In the genomic region with DNA sequence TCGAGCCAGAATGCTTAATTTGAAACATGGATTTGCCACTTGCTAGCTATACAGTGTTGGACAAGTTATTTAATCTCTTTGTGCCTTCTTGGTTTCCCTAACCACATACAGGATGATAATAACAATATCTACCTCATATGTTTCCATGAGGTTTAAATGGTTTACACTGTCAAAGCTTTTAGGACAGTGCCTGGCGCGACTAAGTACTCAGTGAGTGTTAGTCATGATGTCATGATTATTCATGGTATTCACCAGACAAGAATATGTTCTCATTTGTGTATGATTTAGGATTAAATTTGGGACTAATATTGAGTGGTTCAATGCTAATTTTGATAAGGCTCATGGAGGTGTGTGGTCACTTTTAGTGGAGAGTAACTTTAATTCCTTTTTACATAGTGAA, we compare ENCODE assay signal across 19 cellular contexts.
A peak's percentile ranks its signal among the peaks of the same experiment; 100 is the strongest.
DNase-seq lines count a peak whose midpoint lies in the region; ATAC-seq and TF ChIP-seq lines count a peak whose summit lies in the region.
"Had no signal": no experiment of that assay in that cellular context is flagged by ENCODE, and none has a peak within 500 bp of the region (broad histone marks: within the 10 kb centered on the region; RNA-seq: fewer than 3 reads in every experiment).

No MANE protein-coding gene starts in this region.

- H3K9ac ChIP-seq in fibroblast of lung (ENCODE audit: insufficient read depth, low read length) = no peak overlapping the region

- H3K4me3 ChIP-seq in A673 (ENCODE audit: low read depth, low read length, poor library complexity, severe bottlenecking) (no peak overlapping the region), HEK293 (ENCODE audit: low read depth, low read length) (no peak overlapping the region), SJCRH30 (no peak overlapping the region), fibroblast of lung (replicated peaks in 1 of 4; ENCODE audit: control extremely low read depth in 1 of 4, insufficient read depth in 1 of 4, low read depth in 3 of 4, low read length in 4 of 4) (no peak overlapping the region)
- H3K4me3 ChIP-seq: PC-9, SJSA1 had no signal

- H3K4me3 Mint-ChIP-seq in activated CD8-positive, alpha-beta T cell treated with anti-CD3 and anti-CD28 coated beads, Interleukin-2, amount 10 ng/mL, durations not matched to agents 7 days and 5 days = no peak overlapping the region
- H3K4me3 Mint-ChIP-seq: CD4-positive, alpha-beta T cell had no signal

- BruUV-seq in A673 (replicated peaks; lab: Mats Ljungman, UMichigan) = no TSS peak

- no peaks in the 10 kb centered on the region for H4K20me1 ChIP-seq in fibroblast of lung (ENCODE audit: control insufficient read depth, extremely low read depth, insufficient read depth, low read length)

- intact Hi-C loops in A673 (cut with micrococcal nuclease; ENCODE audit: unreplicated experiment) = no loop called here

- POLR2A ChIA-PET in A673 (lab: Charles Lee; ENCODE audit: low non-redundant PET) (no interaction called here), HEK293 (lab: Yijun Ruan, JAX) (no interaction called here)
- POLR2A ChIA-PET in activated CD8-positive, alpha-beta T cell treated with anti-CD3 and anti-CD28 coated beads, Interleukin-2, amount 10 ng/mL, durations not matched to agents 7 days and 5 days (lab: Charles Lee) = no interaction called here

- no peaks in the 10 kb centered on the region for H3K4me1 Mint-ChIP-seq in activated CD8-positive, alpha-beta T cell treated with anti-CD3 and anti-CD28 coated beads, Interleukin-2, amount 10 ng/mL, durations not matched to agents 7 days and 5 days (ENCODE audit: low read depth)

- no peak overlapping the region for H2AFZ ChIP-seq in fibroblast of lung (ENCODE audit: low read length)
- H2AFZ ChIP-seq: PC-9 had no signal

- TF ChIP-seq CTCF in A673 (conservative IDR thresholded peaks at IDR 0.05; ENCODE audit: low read depth, low read length) (no peak), HEK293 (tag by site-specific recombination; IDR thresholded peaks at IDR 0.05) (no peak), fibroblast of lung (conservative IDR thresholded peaks at IDR 0.05 in 1 of 2, IDR thresholded peaks at IDR 0.05 in 1 of 2; ENCODE audit: low read depth in 1 of 2, low read length in 2 of 2) (no peak)

- H3K27ac Mint-ChIP-seq in activated CD8-positive, alpha-beta T cell treated with anti-CD3 and anti-CD28 coated beads, Interleukin-2, amount 10 ng/mL, durations not matched to agents 7 days and 5 days = no peak overlapping the region
- H3K27ac Mint-ChIP-seq: CD4-positive, alpha-beta T cell had no signal

- H3K36me3 ChIP-seq in A673 (ENCODE audit: insufficient read depth, low read length, poor library complexity, severe bottlenecking) (no peaks in the 10 kb centered on the region), HEK293 (ENCODE audit: control insufficient read depth in 2 of 2, insufficient read depth in 1 of 2, low read length in 2 of 2) (no peaks in the 10 kb centered on the region), SJCRH30 (no peaks in the 10 kb centered on the region; the same call in 1 of the 2 replicates), fibroblast of lung (ENCODE audit: control insufficient read depth, insufficient read depth, low read length) (no peaks in the 10 kb centered on the region)
- H3K36me3 ChIP-seq: SJSA1 had no signal

- H3K4me1 ChIP-seq in A673 (ENCODE audit: insufficient read depth, low read length, poor library complexity, severe bottlenecking) (peaks cover 44% of the 10 kb centered on the region), HEK293 (ENCODE audit: control insufficient read depth, insufficient read depth, low read length) (peaks cover 8% of the 10 kb centered on the region), SJCRH30 (peaks cover 29% of the 10 kb centered on the region), fibroblast of lung (ENCODE audit: control insufficient read depth, extremely low read depth, insufficient read depth, low read length) (no peaks in the 10 kb centered on the region)
- H3K4me1 ChIP-seq: Caco-2, SJSA1 had no signal

- no peak overlapping the region for H3K4me2 ChIP-seq in fibroblast of lung (ENCODE audit: extremely low read depth, insufficient read depth, low read length)
- H3K4me2 ChIP-seq: PC-9 had no signal

- H3K9me3 ChIP-seq in A673 (ENCODE audit: low read depth, low read length, poor library complexity, severe bottlenecking) = no peaks in the 10 kb centered on the region
- H3K9me3 ChIP-seq in HEK293 (ENCODE audit: control insufficient read depth, insufficient read depth, low read depth, low read length) = no peaks in the 10 kb centered on the region
- no peaks in the 10 kb centered on the region for H3K9me3 ChIP-seq in SJCRH30 (replicated peaks)
- no peaks in the 10 kb centered on the region for H3K9me3 ChIP-seq in fibroblast of lung (ENCODE audit: control insufficient read depth, insufficient read depth, low read depth, low read length)
- H3K9me3 ChIP-seq: Caco-2, SJSA1 had no signal

- peak overlapping the region; percentile 64 for H3K27ac ChIP-seq in A673 (ENCODE audit: low read depth, low read length, poor library complexity, severe bottlenecking)
- no peak overlapping the region for H3K27ac ChIP-seq in HEK293 (ENCODE audit: extremely low read depth, low read depth, low read length)
- H3K27ac ChIP-seq in SJCRH30 = peak overlapping the region; percentile 48
- H3K27ac ChIP-seq in fibroblast of lung (ENCODE audit: insufficient read depth, low read length) = no peak overlapping the region
- H3K27ac ChIP-seq: PC-9, SJSA1 had no signal

- H3K27me3 ChIP-seq in A673 (replicated peaks; ENCODE audit: insufficient read depth, low read depth, low read length, poor library complexity) (no peaks in the 10 kb centered on the region), SJCRH30 (no peaks in the 10 kb centered on the region), fibroblast of lung (ENCODE audit: control insufficient read depth, insufficient read depth, low read length) (no peaks in the 10 kb centered on the region)
- H3K27me3 ChIP-seq: SJSA1 had no signal

- H3K36me3 Mint-ChIP-seq in activated CD8-positive, alpha-beta T cell treated with anti-CD3 and anti-CD28 coated beads, Interleukin-2, amount 10 ng/mL, durations not matched to agents 7 days and 5 days (ENCODE audit: low read depth) = no peaks in the 10 kb centered on the region

- no peaks in the 10 kb centered on the region for H3K27me3 Mint-ChIP-seq in activated CD8-positive, alpha-beta T cell treated with anti-CD3 and anti-CD28 coated beads, Interleukin-2, amount 10 ng/mL, durations not matched to agents 7 days and 5 days (ENCODE audit: low read depth)
- H3K27me3 Mint-ChIP-seq: CD4-positive, alpha-beta T cell had no signal

- CTCF ChIA-PET in A673 (lab: Charles Lee) (no interaction called here), HEK293 (lab: Yijun Ruan, JAX) (interaction anchor here (1.0 kb wide), 1 partner anchor 69 kb away, joined by 3 read pairs; no protein-coding TSS in a partner anchor)
- CTCF ChIA-PET in activated CD8-positive, alpha-beta T cell treated with anti-CD3 and anti-CD28 coated beads, Interleukin-2, amount 10 ng/mL, durations not matched to agents 7 days and 5 days (lab: Charles Lee) = no interaction called here

- H3K9me3 Mint-ChIP-seq in activated CD8-positive, alpha-beta T cell treated with anti-CD3 and anti-CD28 coated beads, Interleukin-2, amount 10 ng/mL, durations not matched to agents 7 days and 5 days (ENCODE audit: insufficient read depth) = no peaks in the 10 kb centered on the region
- H3K9me3 Mint-ChIP-seq: CD4-positive, alpha-beta T cell had no signal

- no peak for ATAC-seq in activated CD8-positive, alpha-beta T cell treated with anti-CD3 and anti-CD28 coated beads, Interleukin-2, amount 10 ng/mL, durations not matched to agents 7 days and 5 days
- ATAC-seq in GM18907 (IDR thresholded peaks at IDR 0.05; ENCODE audit: unreplicated experiment) = no peak

- H3K79me2 ChIP-seq in fibroblast of lung (ENCODE audit: control insufficient read depth, insufficient read depth, low read length) = no peaks in the 10 kb centered on the region

- no peak for DNase-seq in A673 (ENCODE audit: low spot score)
- peak; percentile 43 to 55 for DNase-seq in SJCRH30
- peak; percentile 9 to 60 for DNase-seq in fibroblast of lung (ENCODE audit: low read depth in 2 of 2)
- DNase-seq in activated CD8-positive, alpha-beta T cell treated with anti-CD3 and anti-CD28 coated beads, Interleukin-2, amount 10 ng/mL, durations not matched to agents 7 days and 5 days = no peak
- DNase-seq in activated effector memory CD4-positive, alpha-beta T cell treated with Interleukin-2 at 50 U/mL for 16 hours = no peak
- DNase-seq: Caco-2; CD4-positive, alpha-beta T cell; EL; H7; MV-4-11; NCI-H187; NCI-H2107; NCI-H345; NCI-H526; PC-9; SW 1271 had no signal

TF ChIP-seq in HEK293, 187 proteins besides CTCF, POLR2A, EP300 and RAD21 (continues in another document):
- TF ChIP-seq ZNF416 (tag by site-specific recombination; IDR thresholded peaks at IDR 0.05) (no peak), ZNF404 (tag by site-specific recombination; IDR thresholded peaks at IDR 0.05) (no peak), ZNF513 (tag by site-specific recombination; IDR thresholded peaks at IDR 0.05) (no peak), ZNF366 (tag by site-specific recombination; conservative IDR thresholded peaks at IDR 0.05) (0 out of 2 replicates have a peak, but pooled peaks have one; percentile 19), ZSCAN30 (tag by site-specific recombination; IDR thresholded peaks at IDR 0.05) (no peak)

Comparison
In these comparisons a context has a peak if more than half of its experiments do, and no peak if none do; other contexts are left out.
1. DNase-seq: peak in SJCRH30 (2 of 2) and fibroblast of lung (2 of 2); none in A673 (single experiment), activated CD8-positive, alpha-beta T cell treated with anti-CD3 and anti-CD28 coated beads, Interleukin-2, amount 10 ng/mL, durations not matched to agents 7 days and 5 days (single experiment) and activated effector memory CD4-positive, alpha-beta T cell treated with Interleukin-2 at 50 U/mL for 16 hours (single experiment).
2. H3K27ac ChIP-seq: peak in A673 (single experiment) and SJCRH30 (single experiment); none in HEK293 (single experiment) and fibroblast of lung (single experiment).